ENCODE assay signal across 10 cellular contexts in genomic region chr3:146156801-146157310, GRCh38. TPM values are rescaled to one million over a fixed set of nuclear protein-coding genes. Genes with fewer than 3 reads are reported as not detected.
DNase-seq lines count a peak whose midpoint lies in the region; ATAC-seq and TF ChIP-seq lines count a peak whose summit lies in the region.
"Had no signal": no experiment of that assay in that cellular context is flagged by ENCODE, and none has a peak within 500 bp of the region (broad histone marks: within the 10 kb centered on the region; RNA-seq: fewer than 3 reads in every experiment).

No MANE protein-coding gene starts in this region.

- H3K27ac ChIP-seq in coronary artery: peak overlapping the region; percentile 96

- peak overlapping the region; percentile 48 for H3K4me3 Mint-ChIP-seq in type B pancreatic cell

- peaks cover 39% of the 10 kb centered on the region for H3K4me1 Mint-ChIP-seq in type B pancreatic cell (ENCODE audit: unreplicated experiment)

- DNase-seq in NCI-H2107 treated with DMSO at 0.1 percent for 48 hours (lab: John Stamatoyannopoulos, UW; ENCODE audit: unreplicated experiment) (peak; percentile 75), NCI-H2107 (lab: John Stamatoyannopoulos, UW) (no peak), coronary artery (ENCODE audit: low spot score) (no peak), myocyte (ENCODE audit: low read depth) (peak; percentile 30), type B pancreatic cell (ENCODE audit: extremely low spot score, unreplicated experiment) (no peak), GM19240 (ENCODE audit: insufficient read length, low spot score) (no peak), mesenteric fat pad (ENCODE audit: low spot score) (no peak)
- DNase-seq: 8988T, activated gamma-delta T cell had no signal

- peak overlapping the region; percentile 85 for H3K4me3 ChIP-seq in coronary artery

- no peak for ATAC-seq in GM21515 (IDR thresholded peaks at IDR 0.05; ENCODE audit: unreplicated experiment)

- no peaks in the 10 kb centered on the region for H3K36me3 Mint-ChIP-seq in type B pancreatic cell

- H3K27me3 Mint-ChIP-seq in type B pancreatic cell: no peaks in the 10 kb centered on the region

- H3K9me3 Mint-ChIP-seq in type B pancreatic cell: no peaks in the 10 kb centered on the region

- no peak for TF ChIP-seq CTCF in coronary artery (IDR thresholded peaks at IDR 0.05)
- TF ChIP-seq CTCF in type B pancreatic cell (conservative IDR thresholded peaks at IDR 0.05): no peak

- peak overlapping the region; percentile 71 for H3K27ac Mint-ChIP-seq in type B pancreatic cell

RNA-seq across cellular contexts. Expression of gene PLOD2, which starts 4.1 kb away (rescaled TPM):
- 71.0 and 77.1 TPM in 2 replicates for total RNA-seq in myocyte
- polyA plus RNA-seq in myocyte (2012): 190 TPM
- 24.7 and 35.0 TPM in 2 replicates for total RNA-seq in type B pancreatic cell (ENCODE audit: low replicate concordance)
- total RNA-seq in mesenteric fat pad: 219 TPM

Comparison
In these comparisons a context has a peak if more than half of its experiments do, and no peak if none do; other contexts are left out.
1. DNase-seq: peak in NCI-H2107 treated with DMSO at 0.1 percent for 48 hours (single experiment) and myocyte (single experiment); none in NCI-H2107 (single experiment), coronary artery (single experiment), type B pancreatic cell (single experiment), GM19240 (single experiment) and mesenteric fat pad (single experiment).